In genomic region chr19:38303517-38304351, GRCh38 we compare ENCODE assay signal across 10 cellular contexts. TPM values are rescaled to one million over a fixed set of nuclear protein-coding genes. Genes with fewer than 3 reads are reported as not detected.
DNase-seq lines count a peak whose midpoint lies in the region; ATAC-seq and TF ChIP-seq lines count a peak whose summit lies in the region.
"Had no signal": no experiment of that assay in that cellular context is flagged by ENCODE, and none has a peak within 500 bp of the region (broad histone marks: within the 10 kb centered on the region; RNA-seq: fewer than 3 reads in every experiment).

Gene C19orf33 (plus strand): TSS chr19:38304251. CDS start chr19:38304262, 11 bp downstream.

- no peaks in the 10 kb centered on the region for H3K9me3 Mint-ChIP-seq in nephron progenitor cell
- no peaks in the 10 kb centered on the region for H3K9me3 Mint-ChIP-seq in activated CD4-positive, alpha-beta T cell treated with anti-CD3 and anti-CD28 coated beads for 36 hours (ENCODE audit: low read depth)

- POLR2A ChIA-PET in activated CD4-positive, alpha-beta T cell treated with anti-CD3 and anti-CD28 coated beads for 36 hours (lab: Charles Lee), result interaction anchor here (0.7 kb wide), 1 partner anchor 261 kb away, joined by 5 read pairs; no protein-coding TSS in a partner anchor

- DNase-seq in Caki2 (ENCODE audit: low read depth), result peak; percentile 93
- DNase-seq in RKO (ENCODE audit: low spot score), result peak; percentile 53
- DNase-seq in glomerular endothelial cell (ENCODE audit: extremely low read depth, low read depth, low spot score), result no peak
- no peak for DNase-seq in nephron progenitor cell
- DNase-seq in activated CD4-positive, alpha-beta T cell treated with anti-CD3 and anti-CD28 coated beads for 36 hours, result no peak
- DNase-seq in NCI-H1105 (lab: John Stamatoyannopoulos, UW), result no peak
- DNase-seq: naive B cell, SHP77 had no signal

- peaks cover 25% of the 10 kb centered on the region for H3K4me1 Mint-ChIP-seq in nephron progenitor cell
- no peaks in the 10 kb centered on the region for H3K4me1 Mint-ChIP-seq in activated CD4-positive, alpha-beta T cell treated with anti-CD3 and anti-CD28 coated beads for 36 hours

- no peak for TF ChIP-seq CTCF in nephron progenitor cell (IDR thresholded peaks at IDR 0.05)

- ATAC-seq in activated CD4-positive, alpha-beta T cell treated with anti-CD3 and anti-CD28 coated beads for 36 hours, result no peak
- no peak for ATAC-seq in GM18520 (IDR thresholded peaks at IDR 0.05; ENCODE audit: unreplicated experiment)
- ATAC-seq in GM21447 (IDR thresholded peaks at IDR 0.05; ENCODE audit: unreplicated experiment), result no peak

- no peak within 1 kb of the TSS for H3K27ac Mint-ChIP-seq in nephron progenitor cell
- no peak within 1 kb of the TSS for H3K27ac Mint-ChIP-seq in activated CD4-positive, alpha-beta T cell treated with anti-CD3 and anti-CD28 coated beads for 36 hours

- in situ Hi-C loops in Caki2 (cut with HindIII; ENCODE audit: low pct_unique_long_range_greater_than_20kb, low sequenced_read_pairs), result no loop called here

- intact Hi-C loops in activated CD4-positive, alpha-beta T cell treated with anti-CD3 and anti-CD28 coated beads for 36 hours (cut with DNase I, micrococcal nuclease), result no loop called here

- CTCF ChIA-PET in activated CD4-positive, alpha-beta T cell treated with anti-CD3 and anti-CD28 coated beads for 36 hours (lab: Charles Lee), result interaction anchor here (0.6 kb wide), 1 partner anchor 436 kb away, joined by 5 read pairs; no protein-coding TSS in a partner anchor

- H3K4me3 Mint-ChIP-seq in nephron progenitor cell, result peak within 1 kb of the TSS; percentile 60
- H3K4me3 Mint-ChIP-seq in activated CD4-positive, alpha-beta T cell treated with anti-CD3 and anti-CD28 coated beads for 36 hours, result no peak within 1 kb of the TSS
- H3K4me3 Mint-ChIP-seq: naive B cell had no signal

- peaks cover 40% of the 10 kb centered on the region for H3K27me3 Mint-ChIP-seq in nephron progenitor cell (ENCODE audit: low read depth, poor library complexity)
- no peaks in the 10 kb centered on the region for H3K27me3 Mint-ChIP-seq in activated CD4-positive, alpha-beta T cell treated with anti-CD3 and anti-CD28 coated beads for 36 hours
- H3K27me3 Mint-ChIP-seq: naive B cell had no signal

- no peaks in the 10 kb centered on the region for H3K36me3 Mint-ChIP-seq in nephron progenitor cell (ENCODE audit: low read depth)
- peaks cover 11% of the 10 kb centered on the region for H3K36me3 Mint-ChIP-seq in activated CD4-positive, alpha-beta T cell treated with anti-CD3 and anti-CD28 coated beads for 36 hours (ENCODE audit: low read depth)

RNA-seq across cellular contexts. Expression of gene C19orf33, which starts in this region (rescaled TPM):
- total RNA-seq in Caki2 (2014; rRNA removed; shearing (Covaris generic); ENCODE audit: low replicate concordance), result 165 and 184 TPM in 2 replicates
- total RNA-seq in glomerular endothelial cell, result 24.3 and 37.2 TPM in 2 replicates
- total RNA-seq in activated CD4-positive, alpha-beta T cell treated with anti-CD3 and anti-CD28 coated beads for 36 hours, result not detected

Comparison
In these comparisons a context has a peak if more than half of its experiments do, and no peak if none do; other contexts are left out.
1. RNA of gene C19orf33 (total RNA-seq): 165 to 184 TPM in Caki2 and 24.3 to 37.2 TPM in glomerular endothelial cell; not detected in activated CD4-positive, alpha-beta T cell treated with anti-CD3 and anti-CD28 coated beads for 36 hours; every median in the first group is over 10 times any median in the second.
2. DNase-seq: peak in Caki2 (single experiment) and RKO (single experiment); none in glomerular endothelial cell (single experiment), nephron progenitor cell (single experiment), activated CD4-positive, alpha-beta T cell treated with anti-CD3 and anti-CD28 coated beads for 36 hours (single experiment) and NCI-H1105 (single experiment).